In genomic region chr20:19887566-19888268, GRCh38 we compare ENCODE assay signal across 10 cellular contexts.
DNase-seq lines count a peak whose midpoint lies in the region; ATAC-seq, FAIRE-seq and TF ChIP-seq lines count a peak whose summit lies in the region.
"Had no signal": no experiment of that assay in that cellular context is flagged by ENCODE, and none has a peak within 500 bp of the region (broad histone marks: within the 10 kb centered on the region; RNA-seq: fewer than 3 reads in every experiment).

No MANE protein-coding gene starts in this region.

- no TSS peak for BruUV-seq in PC-9 (replicated peaks; lab: Mats Ljungman, UMichigan)

- intact Hi-C loops in kidney (cut with DNase I) (no loop called here), PC-9 (cut with micrococcal nuclease; ENCODE audit: unreplicated experiment) (no loop called here)

- H3K9ac ChIP-seq in astrocyte (ENCODE audit: low read length) (peak overlapping the region; percentile 20), kidney (ENCODE audit: low read length in 2 of 2) (peak overlapping the region; percentile 42 to 46), rectal smooth muscle tissue (ENCODE audit: low read length) (no peak overlapping the region)

- H3K4me3 Mint-ChIP-seq in astrocyte (ENCODE audit: unreplicated experiment) (no peak overlapping the region), T-cell (no peak overlapping the region)

- peaks cover 32% of the 10 kb centered on the region for H3F3A ChIP-seq in PC-9 (ENCODE audit: insufficient read depth, low read depth)

- H3K9me3 ChIP-seq in astrocyte (ENCODE audit: insufficient read depth, low read depth, low read length) (no peaks in the 10 kb centered on the region), kidney (ENCODE audit: control insufficient read depth in 1 of 2, low read length in 2 of 2) (no peaks in the 10 kb centered on the region), PC-9 (ENCODE audit: insufficient read depth, low read depth) (no peaks in the 10 kb centered on the region)

- FAIRE-seq in astrocyte (lab: Jason Lieb, UNC) (no peak), kidney (lab: Jason Lieb, UNC) (no peak)

- H3K27ac ChIP-seq in astrocyte (ENCODE audit: low read depth, low read length): no peak overlapping the region
- H3K27ac ChIP-seq in kidney (ENCODE audit: low read depth in 2 of 2, low read length in 2 of 2): peak overlapping the region; percentile 85 to 93
- peak overlapping the region; percentile 87 for H3K27ac ChIP-seq in rectal smooth muscle tissue (ENCODE audit: low read depth, low read length)
- no peak overlapping the region for H3K27ac ChIP-seq in PC-9

- H4K20me1 ChIP-seq in astrocyte (ENCODE audit: insufficient read depth, low read length) (no peaks in the 10 kb centered on the region), PC-9 (ENCODE audit: insufficient read depth) (no peaks in the 10 kb centered on the region)

- peaks cover 4% of the 10 kb centered on the region for H3K9me3 Mint-ChIP-seq in astrocyte (ENCODE audit: unreplicated experiment)
- H3K9me3 Mint-ChIP-seq in T-cell: no peaks in the 10 kb centered on the region
- peaks cover 0 to 3% of the 10 kb centered on the region in 2 donors for H3K9me3 Mint-ChIP-seq in activated naive CD4-positive, alpha-beta T cell treated with anti-CD3 and anti-CD28 coated beads, Interleukin-2, amount 50 U/mL, for 72 hours

- ATAC-seq in T-cell (replicated peaks in 1 of 4): no peak
- no peak for ATAC-seq in activated naive CD4-positive, alpha-beta T cell treated with anti-CD3 and anti-CD28 coated beads, Interleukin-2, amount 50 U/mL, for 72 hours

- TF ChIP-seq CTCF in astrocyte (IDR thresholded peaks at IDR 0.05; ENCODE audit: insufficient read depth, low read depth, low read length) (no peak), kidney (IDR thresholded peaks at IDR 0.05; ENCODE audit: borderline replicate concordance, extremely low read depth, insufficient read depth) (no peak), PC-9 (conservative IDR thresholded peaks at IDR 0.05) (no peak)

- DNase-seq in Ammon's horn (ENCODE audit: low spot score) (peak; percentile 37), astrocyte (ENCODE audit: low read depth) (peak; percentile 62), kidney (no peak), PC-9 (no peak), T-cell (no peak), DMS153 (lab: John Stamatoyannopoulos, UW) (no peak)
- no peak for DNase-seq in activated naive CD4-positive, alpha-beta T cell treated with anti-CD3 and anti-CD28 coated beads, Interleukin-2, amount 50 U/mL, for 72 hours (ENCODE audit: low spot score in 2 of 2)
- DNase-seq: erythroblast, MM.1S had no signal

- CTCF ChIA-PET in PC-9 (lab: Charles Lee): interaction anchor here (2.1 kb wide), 1 partner anchor 106 kb away, joined by 7 read pairs; no protein-coding TSS in a partner anchor
- CTCF ChIA-PET in T-cell (lab: Charles Lee): no interaction called here

- H3K36me3 ChIP-seq in astrocyte (ENCODE audit: insufficient read depth, low read length) (no peaks in the 10 kb centered on the region), kidney (ENCODE audit: control insufficient read depth in 1 of 2, insufficient read depth in 2 of 2, low read length in 2 of 2) (no peaks in the 10 kb centered on the region), rectal smooth muscle tissue (ENCODE audit: control insufficient read depth, insufficient read depth, low read length) (peaks cover 1% of the 10 kb centered on the region), PC-9 (ENCODE audit: low read depth) (no peaks in the 10 kb centered on the region)

- H3K27ac Mint-ChIP-seq in astrocyte (ENCODE audit: unreplicated experiment): peak overlapping the region; percentile 3
- no peak overlapping the region for H3K27ac Mint-ChIP-seq in T-cell
- H3K27ac Mint-ChIP-seq in activated naive CD4-positive, alpha-beta T cell treated with anti-CD3 and anti-CD28 coated beads, Interleukin-2, amount 50 U/mL, for 72 hours: no peak overlapping the region

- H2AFZ ChIP-seq in astrocyte (ENCODE audit: low read depth, low read length) (no peak overlapping the region), PC-9 (no peak overlapping the region)

- H3K27me3 ChIP-seq in astrocyte (ENCODE audit: insufficient read depth, low read length): no peaks in the 10 kb centered on the region
- no peaks in the 10 kb centered on the region for H3K27me3 ChIP-seq in rectal smooth muscle tissue (ENCODE audit: control insufficient read depth, insufficient read depth, low read length)
- H3K27me3 ChIP-seq in PC-9 (ENCODE audit: insufficient read depth, low read depth): no peaks in the 10 kb centered on the region

- H3K36me3 Mint-ChIP-seq in astrocyte (ENCODE audit: low read depth, unreplicated experiment) (peaks cover 12% of the 10 kb centered on the region), T-cell (no peaks in the 10 kb centered on the region)
- H3K36me3 Mint-ChIP-seq in activated naive CD4-positive, alpha-beta T cell treated with anti-CD3 and anti-CD28 coated beads, Interleukin-2, amount 50 U/mL, for 72 hours: no peaks in the 10 kb centered on the region

- H3K4me1 Mint-ChIP-seq in astrocyte (ENCODE audit: low read depth, unreplicated experiment) (peaks cover 42% of the 10 kb centered on the region), T-cell (no peaks in the 10 kb centered on the region)

- H3K79me2 ChIP-seq in astrocyte (ENCODE audit: insufficient read depth, low read length) (no peaks in the 10 kb centered on the region), PC-9 (ENCODE audit: low read depth) (no peaks in the 10 kb centered on the region)

- POLR2A ChIA-PET in PC-9 (lab: Charles Lee; ENCODE audit: unreplicated experiment) (interaction anchor here (0.7 kb wide), 1 partner anchor 971 kb away, joined by 7 read pairs; no protein-coding TSS in a partner anchor), T-cell (lab: Charles Lee) (no interaction called here)

- no peak overlapping the region for H3K4me3 ChIP-seq in astrocyte (ENCODE audit: insufficient read depth, low read depth, low read length)
- H3K4me3 ChIP-seq in kidney (ENCODE audit: low read length in 2 of 2): peak overlapping the region; percentile 59 to 75
- peak overlapping the region; percentile 61 for H3K4me3 ChIP-seq in rectal smooth muscle tissue (ENCODE audit: low read length)
- no peak overlapping the region for H3K4me3 ChIP-seq in PC-9

- H3K4me2 ChIP-seq in astrocyte (ENCODE audit: low read length) (peak overlapping the region; percentile 79), PC-9 (no peak overlapping the region)

- H3K27me3 Mint-ChIP-seq in astrocyte (ENCODE audit: low read depth, unreplicated experiment): no peaks in the 10 kb centered on the region
- peaks cover 27 to 32% of the 10 kb centered on the region in 2 donors for H3K27me3 Mint-ChIP-seq in T-cell

- H3K9me2 ChIP-seq in PC-9 (ENCODE audit: insufficient read depth): no peaks in the 10 kb centered on the region

- H3K4me1 ChIP-seq in astrocyte (ENCODE audit: insufficient read depth, low read length) (peaks cover 39% of the 10 kb centered on the region), kidney (ENCODE audit: control insufficient read depth in 1 of 2, insufficient read depth in 1 of 2, low read depth in 1 of 2, low read length in 2 of 2) (peaks cover 27 to 41% of the 10 kb centered on the region in 2 donors), rectal smooth muscle tissue (ENCODE audit: control insufficient read depth, insufficient read depth, low read length) (peaks cover 50% of the 10 kb centered on the region), PC-9 (replicated peaks; ENCODE audit: insufficient read depth) (peaks cover 38% of the 10 kb centered on the region)

Comparison
In these comparisons a context has a peak if more than half of its experiments do, and no peak if none do; other contexts are left out.
1. DNase-seq: peak in Ammon's horn (single experiment) and astrocyte (single experiment); none in kidney (single experiment), PC-9 (0 of 2), T-cell (0 of 34), activated naive CD4-positive, alpha-beta T cell treated with anti-CD3 and anti-CD28 coated beads, Interleukin-2, amount 50 U/mL, for 72 hours (0 of 2) and DMS153 (single experiment).
2. H3K27ac ChIP-seq: peak in kidney (2 of 2) and rectal smooth muscle tissue (single experiment); none in astrocyte (single experiment) and PC-9 (single experiment).
3. H3K4me3 ChIP-seq: peak in kidney (2 of 2) and rectal smooth muscle tissue (single experiment); none in astrocyte (single experiment) and PC-9 (single experiment).